In genomic region chr3:184360834-184361531, GRCh38 we compare ENCODE assay signal across 8 cellular contexts. TPM values are rescaled to one million over a fixed set of nuclear protein-coding genes. Genes with fewer than 3 reads are reported as not detected.
A peak's percentile ranks its signal among the peaks of the same experiment; 100 is the strongest.
DNase-seq lines count a peak whose midpoint lies in the region; ATAC-seq and TF ChIP-seq lines count a peak whose summit lies in the region.

No MANE protein-coding gene starts in this region.

- H3K9me3 ChIP-seq in right lobe of liver = no peaks in the 10 kb centered on the region
- H3K9me3 ChIP-seq in transverse colon = no peaks in the 10 kb centered on the region

- WGBS in right lobe of liver (ENCODE audit: insufficient coverage, low coverage, low lambda C conversion rate, missing lambda C conversion rate) = 56% methylated on average over 6 of the region's 25 CpGs
- 0 to 14% methylated on average over 1 to 7 of the region's 25 CpGs for WGBS in transverse colon (ENCODE audit: low coverage in 1 of 2), 2 donors

- intact Hi-C loops in right lobe of liver (cut with DNase I) = no loop called here
- intact Hi-C loops in transverse colon (cut with DNase I; ENCODE audit: low total_unique reads) = loop anchor here (10.0 kb wide), 1 partner anchor 154 kb away; no protein-coding TSS in a partner anchor

- TF ChIP-seq CTCF in GM12865 (IDR thresholded peaks at IDR 0.05; ENCODE audit: insufficient read depth, low read depth, low read length, missing control alignments) = no peak
- TF ChIP-seq CTCF in right lobe of liver (IDR thresholded peaks at IDR 0.05) = no peak
- TF ChIP-seq CTCF in transverse colon (IDR thresholded peaks at IDR 0.05) = no peak

- TF ChIP-seq POLR2A in right lobe of liver (IDR thresholded peaks at IDR 0.05) (no peak), transverse colon (IDR thresholded peaks at IDR 0.05) (peak; percentile 48)

- in situ Hi-C loops in transverse colon (cut with MboI; ENCODE audit: low pct_ligation_motif_present in 1 of 4, low pct_unique_long_range_greater_than_20kb in 1 of 4, low sequenced_read_pairs in 3 of 4) = loop anchor here in 1 of 4 donors (25.0 kb wide), 1 partner anchor 426 kb away; no protein-coding TSS in a partner anchor

- H3K4me1 ChIP-seq in right lobe of liver = peaks cover 0 to 19% (median 8%) of the 10 kb centered on the region in 4 donors
- peaks cover 7 to 38% (median 29%) of the 10 kb centered on the region in 4 donors for H3K4me1 ChIP-seq in transverse colon

- H3K36me3 ChIP-seq in right lobe of liver = peaks cover 0 to 8% (median 2%) of the 10 kb centered on the region in 4 donors
- H3K36me3 ChIP-seq in transverse colon = peaks cover 0 to 7% (median 3%) of the 10 kb centered on the region in 4 donors

- TF ChIP-seq EP300 in transverse colon (IDR thresholded peaks at IDR 0.05; ENCODE audit: low read depth) = no peak

- H3K27me3 ChIP-seq in right lobe of liver (no peaks in the 10 kb centered on the region), transverse colon (no peaks in the 10 kb centered on the region)

- peak overlapping the region; percentile 93 for H3K27ac ChIP-seq in angular gyrus (ENCODE audit: low read depth, low read length)
- H3K27ac ChIP-seq in right lobe of liver = peak overlapping the region; percentile 5 to 98 (median 95)
- peak overlapping the region; percentile 94 to 100 (median 97) for H3K27ac ChIP-seq in transverse colon

- H3K4me3 ChIP-seq in GM12865 (ENCODE audit: low read depth, low read length) (peak overlapping the region; percentile 60), right lobe of liver (peak overlapping the region; percentile 75 to 97 (median 85)), transverse colon (peak overlapping the region; percentile 76 to 95 (median 90))

- ATAC-seq in HG02870 (IDR thresholded peaks at IDR 0.05; ENCODE audit: unreplicated experiment) (peak; percentile 2), right lobe of liver (no peak)

- no peak for DNase-seq in GM12865 (ENCODE audit: low read depth)
- peak in 1 of 3 donors; percentile 40 for DNase-seq in right lobe of liver
- DNase-seq in transverse colon = no peak
- no peak for DNase-seq in HCEC 1CT
- DNase-seq in NOMO-1 treated with dmso at 0.1 percent for 144 hours (lab: John Stamatoyannopoulos, UW; ENCODE audit: unreplicated experiment) = no peak
- DNase-seq in SW 1271 (lab: John Stamatoyannopoulos, UW) = no peak

RNA-seq across cellular contexts. Expression of gene CLCN2, which starts 0.4 kb away (rescaled TPM):
- 1 to 10 TPM; 1.8 to 2.9 (median 2.5) TPM for total RNA-seq in right lobe of liver
- total RNA-seq in transverse colon = 100 to 1,000 TPM in 1 of 4 donors, 10 to 100 TPM in 3; 13.7 to 246 (median 73.1) TPM

RNA-seq across cellular contexts. Expression of gene POLR2H, which starts 0.5 kb away (rescaled TPM):
- 10 to 100 TPM; 27.4 to 65.7 (median 35.3) TPM for total RNA-seq in right lobe of liver
- 100 to 1,000 TPM in 3 of 4 donors, 10 to 100 TPM in 1; 74.4 to 206 (median 146) TPM for total RNA-seq in transverse colon

RNA-seq across cellular contexts. Expression of gene THPO, which starts 17.0 kb away (rescaled TPM):
- total RNA-seq in right lobe of liver (10 to 100 TPM in 3 of 6 experiments, 1 to 10 TPM in 3; 8.2 to 12.1 (median 10.5) TPM), transverse colon (not detected)

RNA-seq across cellular contexts. Expression of gene CHRD, which starts 18.9 kb away (rescaled TPM):
- 10 to 100 TPM; 19.5 to 97.2 (median 64.8) TPM for total RNA-seq in right lobe of liver
- 1 to 10 TPM; 1.9 to 7.0 (median 4.5) TPM for total RNA-seq in transverse colon

RNA-seq across cellular contexts. Expression of gene FAM131A, which starts 23.6 kb away (rescaled TPM):
- total RNA-seq in right lobe of liver (1 to 10 TPM; 2.4 to 6.5 (median 3.1) TPM), transverse colon (10 to 100 TPM; 18.5 to 41.1 (median 28.8) TPM)

Comparison
In these comparisons a context has a peak if more than half of its experiments do, and no peak if none do; other contexts are left out.
1. RNA of gene THPO, which starts 17.0 kb away (total RNA-seq): 8.2 to 12.1 TPM in right lobe of liver; not detected in transverse colon; every median in the first group is over 4 times any median in the second.
2. Peak in every context shown above with its lines, with median percentiles within 50 percentile points of each other: H3K4me3 ChIP-seq and H3K27ac ChIP-seq.